Comparison of ENCODE assay signal across 15 cellular contexts in genomic region chr17:17156107-17156506, GRCh38. TPM values are rescaled to one million over a fixed set of nuclear protein-coding genes. Genes with fewer than 3 reads are reported as not detected.
DNase-seq lines count a peak whose midpoint lies in the region; ATAC-seq and TF ChIP-seq lines count a peak whose summit lies in the region.
"Had no signal": no experiment of that assay in that cellular context is flagged by ENCODE, and none has a peak within 500 bp of the region (broad histone marks: within the 10 kb centered on the region; RNA-seq: fewer than 3 reads in every experiment).

No MANE protein-coding gene starts in this region.

- no peak overlapping the region for H3K4me3 Mint-ChIP-seq in activated T-cell treated with anti-CD3 and anti-CD28 coated beads, Interleukin-2, amount 50 U/mL, for 24 hours
- H3K4me3 Mint-ChIP-seq: activated CD8-positive, alpha-beta memory T cell treated with anti-CD3 and anti-CD28 coated beads, Interleukin-2, amount 10 ng/mL, durations not matched to agents 7 days and 5 days; activated naive CD8-positive, alpha-beta T cell treated with anti-CD3 and anti-CD28 coated beads, Interleukin-2, amount 10 ng/mL, durations not matched to agents 7 days and 5 days; mesothelial cell of epicardium had no signal

- H3K4me3 ChIP-seq in BJ (ENCODE audit: low read depth, low read length) (no peak overlapping the region), mammary epithelial cell (replicated peaks in 1 of 3; ENCODE audit: insufficient read depth in 1 of 3, low read depth in 2 of 3, low read length in 3 of 3) (no peak overlapping the region)

- no peak for ATAC-seq in GM21825 (IDR thresholded peaks at IDR 0.05; ENCODE audit: unreplicated experiment)
- ATAC-seq: activated CD8-positive, alpha-beta memory T cell treated with anti-CD3 and anti-CD28 coated beads, Interleukin-2, amount 10 ng/mL, durations not matched to agents 7 days and 5 days; stimulated activated naive CD8-positive, alpha-beta T cell treated with anti-CD3 and anti-CD28 coated beads, Interleukin-15, Interleukin-2, amounts not matched to agents 100 U/mL and 50 U/mL, for 24 hours had no signal

- H3K36me3 Mint-ChIP-seq in activated T-cell treated with anti-CD3 and anti-CD28 coated beads, Interleukin-2, amount 50 U/mL, for 24 hours (ENCODE audit: low read depth), result peaks cover 96% of the 10 kb centered on the region

- H2AFZ ChIP-seq in mammary epithelial cell (ENCODE audit: low read depth, low read length), result no peak overlapping the region
- H2AFZ ChIP-seq: parathyroid adenoma had no signal

- CTCF ChIA-PET in BJ (lab: Yijun Ruan, JAX) (interaction anchor here (1.0 kb wide), 1 partner anchor 34 kb away, joined by 5 read pairs; no protein-coding TSS in a partner anchor), mammary epithelial cell (lab: Charles Lee; ENCODE audit: low non-redundant PET) (interaction anchor here (0.6 kb wide), 1 partner anchor 165 kb away, joined by 8 read pairs; no protein-coding TSS in a partner anchor)

- no peaks in the 10 kb centered on the region for H4K20me1 ChIP-seq in mammary epithelial cell (ENCODE audit: insufficient read depth, low read length)

- no peak overlapping the region for H3K27ac Mint-ChIP-seq in activated T-cell treated with anti-CD3 and anti-CD28 coated beads, Interleukin-2, amount 50 U/mL, for 24 hours
- H3K27ac Mint-ChIP-seq: activated naive CD8-positive, alpha-beta T cell treated with anti-CD3 and anti-CD28 coated beads, Interleukin-2, amount 10 ng/mL, durations not matched to agents 7 days and 5 days; mesothelial cell of epicardium had no signal

- intact Hi-C loops in mammary epithelial cell (cut with micrococcal nuclease), result loop anchor here (5.0 kb wide), 1 partner anchor 151 kb away; no protein-coding TSS in a partner anchor

- in situ Hi-C loops in mammary epithelial cell (cut with MboI; ENCODE audit: low sequenced_read_pairs in 2 of 2), result no loop called here

- H3K36me3 ChIP-seq in BJ (ENCODE audit: control insufficient read depth, insufficient read depth, low read length), result peaks cover 55% of the 10 kb centered on the region
- peaks cover 41% of the 10 kb centered on the region for H3K36me3 ChIP-seq in mammary epithelial cell (ENCODE audit: insufficient read depth, low read length)

- no TSS peak for BruUV-seq in mammary epithelial cell (replicated peaks; lab: Mats Ljungman, UMichigan)

- WGBS in mammary epithelial cell (ENCODE audit: low coverage, missing lambda C conversion rate), result 0% methylated on average over 3 of the region's 4 CpGs

- H3K9me3 ChIP-seq in mammary epithelial cell (replicated peaks; ENCODE audit: insufficient read depth, low read length), result no peaks in the 10 kb centered on the region

- peaks cover 48% of the 10 kb centered on the region for H3K79me2 ChIP-seq in mammary epithelial cell (ENCODE audit: insufficient read depth, low read length)

- no peak overlapping the region for H3K9ac ChIP-seq in mammary epithelial cell (ENCODE audit: insufficient read depth, low read length)
- H3K9ac ChIP-seq: parathyroid adenoma had no signal

- POLR2A ChIA-PET in BJ (lab: Charles Lee), result no interaction called here

- DNase-seq in BJ (ENCODE audit: low read depth), result peak; percentile 9
- peak; percentile 80 for DNase-seq in LHCN-M2 (ENCODE audit: low read depth)
- DNase-seq in mammary epithelial cell, result peak; percentile 82
- DNase-seq in kidney tubule cell (ENCODE audit: low spot score), result peak; percentile 95
- no peak for DNase-seq in substantia nigra (lab: John Stamatoyannopoulos, UW)
- no peak for DNase-seq in activated T-cell treated with anti-CD3 and anti-CD28 coated beads, Interleukin-2, amount 50 U/mL, for 24 hours
- no peak for DNase-seq in epidermal melanocyte (ENCODE audit: insufficient read length, low spot score)
- DNase-seq: activated naive CD8-positive, alpha-beta T cell treated with anti-CD3 and anti-CD28 coated beads, Interleukin-2, amount 10 ng/mL, durations not matched to agents 7 days and 5 days; NCI-H446 treated with DMSO at 0.1 percent for 48 hours; stimulated activated CD4-positive, alpha-beta T cell treated with anti-CD3 and anti-CD28 coated beads, Interleukin-4, amount 100 ng/mL, for 1 hour; stimulated activated naive CD8-positive, alpha-beta T cell treated with anti-CD3 and anti-CD28 coated beads, Interleukin-15, Interleukin-2, amounts not matched to agents 100 U/mL and 50 U/mL, for 24 hours had no signal

- H3K9me3 Mint-ChIP-seq in activated T-cell treated with anti-CD3 and anti-CD28 coated beads, Interleukin-2, amount 50 U/mL, for 24 hours, result no peaks in the 10 kb centered on the region
- H3K9me3 Mint-ChIP-seq: activated naive CD8-positive, alpha-beta T cell treated with anti-CD3 and anti-CD28 coated beads, Interleukin-2, amount 10 ng/mL, durations not matched to agents 7 days and 5 days; mesothelial cell of epicardium had no signal

- H3K4me2 ChIP-seq in mammary epithelial cell (ENCODE audit: insufficient read depth, low read depth, low read length), result no peak overlapping the region

- dilution Hi-C loops in mammary epithelial cell (cut with HindIII; ENCODE audit: low sequenced_read_pairs), result no loop called here

- H3K27me3 ChIP-seq in BJ (ENCODE audit: control insufficient read depth, insufficient read depth, low read length), result no peaks in the 10 kb centered on the region
- H3K27me3 ChIP-seq in mammary epithelial cell (ENCODE audit: insufficient read depth, low read length), result no peaks in the 10 kb centered on the region

- no peaks in the 10 kb centered on the region for H3K27me3 Mint-ChIP-seq in activated T-cell treated with anti-CD3 and anti-CD28 coated beads, Interleukin-2, amount 50 U/mL, for 24 hours
- H3K27me3 Mint-ChIP-seq: activated CD8-positive, alpha-beta memory T cell treated with anti-CD3 and anti-CD28 coated beads, Interleukin-2, amount 10 ng/mL, durations not matched to agents 7 days and 5 days; activated naive CD8-positive, alpha-beta T cell treated with anti-CD3 and anti-CD28 coated beads, Interleukin-2, amount 10 ng/mL, durations not matched to agents 7 days and 5 days had no signal

- peaks cover 53% of the 10 kb centered on the region for H3K4me1 ChIP-seq in mammary epithelial cell (ENCODE audit: insufficient read depth, low read length)
- H3K4me1 ChIP-seq: parathyroid adenoma had no signal

- H3K4me1 Mint-ChIP-seq in activated T-cell treated with anti-CD3 and anti-CD28 coated beads, Interleukin-2, amount 50 U/mL, for 24 hours (ENCODE audit: low read depth), result peaks cover 40% of the 10 kb centered on the region
- H3K4me1 Mint-ChIP-seq: mesothelial cell of epicardium had no signal

- peak overlapping the region; percentile 40 for H3K27ac ChIP-seq in mammary epithelial cell (ENCODE audit: insufficient read depth, low read depth, low read length)
- no peak overlapping the region for H3K27ac ChIP-seq in substantia nigra (ENCODE audit: low read depth, low read length, poor library complexity, severe bottlenecking)
- H3K27ac ChIP-seq: parathyroid adenoma had no signal

- TF ChIP-seq CTCF in BJ (IDR thresholded peaks at IDR 0.05; ENCODE audit: insufficient read depth, low read depth, low read length) (no peak), mammary epithelial cell (conservative IDR thresholded peaks at IDR 0.05 in 1 of 2, IDR thresholded peaks at IDR 0.05 in 1 of 2; ENCODE audit: extremely low read depth in 1 of 2, insufficient read depth in 1 of 2, low read depth in 1 of 2, low read length in 2 of 2) (no peak)

RNA-seq across cellular contexts. Expression of gene PLD6, which starts 50.0 kb away (rescaled TPM):
- 1.5 TPM in 2 replicates for polyA plus RNA-seq in BJ (2011; rRNA removed)
- polyA minus RNA-seq in BJ (2011; rRNA and poly(A)+ RNA removed), result 1.00 and 1.3 TPM in 2 replicates
- 4.2 and 5.3 TPM in 2 replicates for total RNA-seq in LHCN-M2 (2014; rRNA removed)
- 2.7 TPM for polyA plus RNA-seq in LHCN-M2 (2012)
- 1 to 10 TPM; 1.8 to 4.3 TPM for total RNA-seq in mammary epithelial cell
- polyA plus RNA-seq in mammary epithelial cell, result 1.7 TPM
- polyA minus RNA-seq in mammary epithelial cell, result not detected

Comparison
In these comparisons a context has a peak if more than half of its experiments do, and no peak if none do; other contexts are left out.
1. DNase-seq: peak in BJ (single experiment), LHCN-M2 (single experiment), mammary epithelial cell (single experiment) and kidney tubule cell (single experiment); none in substantia nigra (0 of 49), activated T-cell treated with anti-CD3 and anti-CD28 coated beads, Interleukin-2, amount 50 U/mL, for 24 hours (single experiment) and epidermal melanocyte (single experiment).